In the genomic region with DNA sequence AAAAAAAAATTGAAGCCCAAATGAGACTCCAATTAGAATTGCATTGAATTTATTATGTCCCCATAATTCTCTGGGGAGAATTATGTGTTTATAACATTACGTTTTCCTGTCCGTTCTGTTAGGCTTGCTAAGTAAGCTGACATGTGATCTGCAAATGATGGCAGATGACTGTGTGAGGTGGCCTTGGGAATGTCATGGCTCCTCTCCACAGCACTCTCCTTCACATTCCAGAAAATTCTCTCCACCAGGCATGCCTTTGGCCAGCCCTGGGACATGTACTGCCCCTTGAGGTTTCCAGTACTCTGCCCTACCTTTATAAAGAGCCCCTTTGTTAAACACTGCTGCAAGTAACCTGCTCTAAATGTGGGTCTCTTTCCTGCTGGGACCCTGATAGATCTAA, we compare ENCODE assay signal across 1 cellular context.
TF ChIP-seq lines count a peak whose summit lies in the region.

No MANE protein-coding gene starts in this region.

TF ChIP-seq in K562, 482 proteins besides CTCF, POLR2A, EP300 and RAD21:
- TF ChIP-seq ZNF324 (CRISPR knock-in tag; IDR thresholded peaks at IDR 0.05) (peak; percentile 67; the same call in 1 of the 2 replicates), ZBTB1 (CRISPR knock-in tag; IDR thresholded peaks at IDR 0.05; ENCODE audit: borderline replicate concordance, low read depth) (no peak)
